ENCODE assay signal across 26 cellular contexts in genomic region chr4:15898902-15899301, GRCh38. TPM values are rescaled to one million over a fixed set of nuclear protein-coding genes. Genes with fewer than 3 reads are reported as not detected.
"Had no signal": no experiment of that assay in that cellular context is flagged by ENCODE, and none has a peak within 500 bp of the region (broad histone marks: within the 10 kb centered on the region; RNA-seq: fewer than 3 reads in every experiment).

No MANE protein-coding gene starts in this region.

- H3K36me3 ChIP-seq: ascending aorta, gastroesophageal sphincter, heart right ventricle, ovary, right lobe of liver, stomach had no signal

- H3K4me1 ChIP-seq: ascending aorta, psoas muscle, right lobe of liver had no signal

- H3K27ac Mint-ChIP-seq: activated CD4-positive, alpha-beta memory T cell treated with anti-CD3 and anti-CD28 coated beads, Interleukin-2, amount 10 ng/mL, durations not matched to agents 7 days and 5 days; activated T-helper 17 cell treated with anti-CD3 and anti-CD28 coated beads, Interleukin-2, amount 50 U/mL, for 72 hours; dendritic cell treated with granulocyte-macrophage colony-stimulating factor and Interleukin-4, amounts not matched to agents 40 ng/mL and 50 ng/mL, for 4 days; naive thymus-derived CD4-positive, alpha-beta T cell; T-cell had no signal

- H3K27me3 Mint-ChIP-seq: dendritic cell treated with granulocyte-macrophage colony-stimulating factor and Interleukin-4, amounts not matched to agents 40 ng/mL and 50 ng/mL, for 4 days had no signal

- H3K4me3 Mint-ChIP-seq: activated CD4-positive, alpha-beta memory T cell treated with anti-CD3 and anti-CD28 coated beads, Interleukin-2, amount 10 ng/mL, durations not matched to agents 7 days and 5 days; activated T-helper 17 cell treated with anti-CD3 and anti-CD28 coated beads, Interleukin-2, amount 50 U/mL, for 72 hours; dendritic cell treated with granulocyte-macrophage colony-stimulating factor and Interleukin-4, amounts not matched to agents 40 ng/mL and 50 ng/mL, for 4 days; immature natural killer cell; naive thymus-derived CD4-positive, alpha-beta T cell; T-cell had no signal

- H3K9me3 ChIP-seq: ascending aorta, gastroesophageal sphincter, heart right ventricle, ovary, psoas muscle, right lobe of liver, stomach had no signal

- H3K27ac ChIP-seq: ascending aorta, gastroesophageal sphincter, heart right ventricle, ovary, psoas muscle, right lobe of liver, SK-N-MC, stomach had no signal

- ATAC-seq: activated T-helper 17 cell treated with anti-CD3 and anti-CD28 coated beads, Interleukin-2, amount 50 U/mL, for 72 hours; gastroesophageal sphincter; heart right ventricle; naive thymus-derived CD4-positive, alpha-beta T cell; psoas muscle; right lobe of liver; T-cell had no signal

- DNase-seq: activated CD4-positive, alpha-beta memory T cell treated with anti-CD3 and anti-CD28 coated beads, Interleukin-2, amount 10 ng/mL, durations not matched to agents 7 days and 5 days; activated CD4-positive, alpha-beta T cell treated with anti-CD3 and anti-CD28 coated beads for 48 hours; activated CD4-positive, CD25-positive, alpha-beta regulatory T cell; activated naive CD4-positive, alpha-beta T cell treated with anti-CD3 and anti-CD28 coated beads, Interleukin-2, amount 50 U/mL, for 16 hours; activated T-cell treated with anti-CD3 and anti-CD28 coated beads, Interleukin-2, amount 50 U/mL, for 1 hour; effector CD8-positive, alpha-beta T cell; heart right ventricle; immature natural killer cell; mesendoderm; naive thymus-derived CD4-positive, alpha-beta T cell; ovary; psoas muscle; right lobe of liver; small intestine; stimulated activated CD4-positive, alpha-beta T cell treated with anti-CD3 and anti-CD28 coated beads, Interleukin-4, amount 100 ng/mL, for 1 hour; stomach; T-cell; T1000 had no signal

- H3K4me1 Mint-ChIP-seq: activated T-helper 17 cell treated with anti-CD3 and anti-CD28 coated beads, Interleukin-2, amount 50 U/mL, for 72 hours; T-cell had no signal

- H3K9me3 Mint-ChIP-seq: activated T-helper 17 cell treated with anti-CD3 and anti-CD28 coated beads, Interleukin-2, amount 50 U/mL, for 72 hours; immature natural killer cell; naive thymus-derived CD4-positive, alpha-beta T cell; T-cell had no signal

- H3K27me3 ChIP-seq: ascending aorta, gastroesophageal sphincter, ovary, right lobe of liver had no signal

- H3K4me3 ChIP-seq: ascending aorta, gastroesophageal sphincter, heart right ventricle, ovary, psoas muscle, right lobe of liver, SK-N-MC, stomach had no signal

- H3K36me3 Mint-ChIP-seq: naive thymus-derived CD4-positive, alpha-beta T cell; T-cell had no signal

RNA-seq across cellular contexts. Expression of gene FGFBP1, which starts 39.6 kb away (rescaled TPM):
- total RNA-seq: activated CD4-positive, alpha-beta memory T cell treated with anti-CD3 and anti-CD28 coated beads, Interleukin-2, amount 10 ng/mL, durations not matched to agents 7 days and 5 days; activated T-helper 17 cell treated with anti-CD3 and anti-CD28 coated beads, Interleukin-2, amount 50 U/mL, for 72 hours; ascending aorta; cerebellum; heart right ventricle; mucosa of gallbladder; naive thymus-derived CD4-positive, alpha-beta T cell; psoas muscle; right lobe of liver; T-cell; temporal lobe had no signal
